In genomic region chr5:35876922-35877321, GRCh38 we compare ENCODE assay signal across 12 cellular contexts. TPM values are rescaled to one million over a fixed set of nuclear protein-coding genes. Genes with fewer than 3 reads are reported as not detected.
DNase-seq lines count a peak whose midpoint lies in the region; ATAC-seq and TF ChIP-seq lines count a peak whose summit lies in the region.
"Had no signal": no experiment of that assay in that cellular context is flagged by ENCODE, and none has a peak within 500 bp of the region (broad histone marks: within the 10 kb centered on the region; RNA-seq: fewer than 3 reads in every experiment).

No MANE protein-coding gene starts in this region.

- no peaks in the 10 kb centered on the region for H3F3A ChIP-seq in smooth muscle cell (ENCODE audit: low read depth)

- no peak overlapping the region for H3K4me2 ChIP-seq in smooth muscle cell

- peak overlapping the region; percentile 28 for H3K27ac ChIP-seq in smooth muscle cell (ENCODE audit: low read depth)

- no peak overlapping the region for H3K4me3 ChIP-seq in smooth muscle cell

- TF ChIP-seq CTCF in smooth muscle cell (IDR thresholded peaks at IDR 0.05; ENCODE audit: borderline replicate concordance, insufficient read depth, poor library complexity, severe bottlenecking): no peak

- no peaks in the 10 kb centered on the region for H3K27me3 Mint-ChIP-seq in T-helper 1 cell treated with Interleukin-12 subunit alpha and Interleukin-12 subunit beta and Interleukin-4 antibody, amounts not matched to agents 30 μg/mL and 1 μg/mL, for 36 hours (ENCODE audit: low read depth)
- H3K27me3 Mint-ChIP-seq in effector memory CD8-positive, alpha-beta T cell: no peaks in the 10 kb centered on the region

- no peak overlapping the region for H2AFZ ChIP-seq in smooth muscle cell (ENCODE audit: low read depth)

- H3K9me3 ChIP-seq in smooth muscle cell (replicated peaks; ENCODE audit: low read depth): no peaks in the 10 kb centered on the region

- no peak overlapping the region for H3K9ac ChIP-seq in smooth muscle cell (ENCODE audit: low read depth)

- H3K79me2 ChIP-seq in smooth muscle cell (ENCODE audit: low read depth): no peaks in the 10 kb centered on the region

- no peaks in the 10 kb centered on the region for H3K4me1 ChIP-seq in smooth muscle cell (ENCODE audit: low read depth)

- no peaks in the 10 kb centered on the region for H3K9me3 Mint-ChIP-seq in T-helper 1 cell treated with Interleukin-12 subunit alpha and Interleukin-12 subunit beta and Interleukin-4 antibody, amounts not matched to agents 30 μg/mL and 1 μg/mL, for 36 hours
- no peaks in the 10 kb centered on the region for H3K9me3 Mint-ChIP-seq in effector memory CD8-positive, alpha-beta T cell
- H3K9me3 Mint-ChIP-seq: nephron progenitor cell had no signal

- H4K20me1 ChIP-seq in smooth muscle cell (ENCODE audit: low read depth): no peaks in the 10 kb centered on the region

- H3K36me3 ChIP-seq in smooth muscle cell (ENCODE audit: low read depth): no peaks in the 10 kb centered on the region

- ATAC-seq in effector memory CD8-positive, alpha-beta T cell (replicated peaks): no peak
- no peak for ATAC-seq in GM21717 (IDR thresholded peaks at IDR 0.05; ENCODE audit: unreplicated experiment)
- ATAC-seq: SK-N-SH treated with all-trans-retinoic acid at 6 μM for 48 hours had no signal

- peak overlapping the region; percentile 71 for H3K27ac Mint-ChIP-seq in T-helper 1 cell treated with Interleukin-12 subunit alpha and Interleukin-12 subunit beta and Interleukin-4 antibody, amounts not matched to agents 30 μg/mL and 1 μg/mL, for 36 hours
- peak overlapping the region; percentile 52 to 77 for H3K27ac Mint-ChIP-seq in effector memory CD8-positive, alpha-beta T cell
- H3K27ac Mint-ChIP-seq: nephron progenitor cell had no signal

- no peak overlapping the region for H3K4me3 Mint-ChIP-seq in T-helper 1 cell treated with Interleukin-12 subunit alpha and Interleukin-12 subunit beta and Interleukin-4 antibody, amounts not matched to agents 30 μg/mL and 1 μg/mL, for 36 hours
- peak overlapping the region in 1 of 2 donors; percentile 5 for H3K4me3 Mint-ChIP-seq in effector memory CD8-positive, alpha-beta T cell
- H3K4me3 Mint-ChIP-seq: nephron progenitor cell had no signal

- no peak for DNase-seq in T-helper 1 cell
- DNase-seq in OCI-M1 (lab: John Stamatoyannopoulos, UW): peak; percentile 85
- DNase-seq in effector memory CD8-positive, alpha-beta T cell: no peak
- no peak for DNase-seq in smooth muscle cell (lab: John Stamatoyannopoulos, UW; ENCODE audit: unreplicated experiment)
- DNase-seq in NCI-H146 treated with DMSO at 0.1 percent for 48 hours (lab: John Stamatoyannopoulos, UW; ENCODE audit: unreplicated experiment): no peak
- DNase-seq in central memory CD4-positive, alpha-beta T cell: no peak
- DNase-seq: nephron progenitor cell; stimulated activated CD4-positive, alpha-beta T cell treated with anti-CD3 and anti-CD28 coated beads, Interleukin-2, amount 100 ng/mL, for 24 hours had no signal

- H3K36me3 Mint-ChIP-seq in T-helper 1 cell treated with Interleukin-12 subunit alpha and Interleukin-12 subunit beta and Interleukin-4 antibody, amounts not matched to agents 30 μg/mL and 1 μg/mL, for 36 hours (ENCODE audit: low read depth): peaks cover 75% of the 10 kb centered on the region
- peaks cover 77% of the 10 kb centered on the region for H3K36me3 Mint-ChIP-seq in effector memory CD8-positive, alpha-beta T cell (ENCODE audit: insufficient read depth)

- no peaks in the 10 kb centered on the region for H3K27me3 ChIP-seq in smooth muscle cell (ENCODE audit: low read depth)

- WGBS in smooth muscle cell (ENCODE audit: low lambda C conversion rate): 72% methylated on average over 3 of the region's 3 CpGs

- peaks cover 60% of the 10 kb centered on the region for H3K4me1 Mint-ChIP-seq in T-helper 1 cell treated with Interleukin-12 subunit alpha and Interleukin-12 subunit beta and Interleukin-4 antibody, amounts not matched to agents 30 μg/mL and 1 μg/mL, for 36 hours (ENCODE audit: low read depth)
- peaks cover 28 to 35% of the 10 kb centered on the region in 2 donors for H3K4me1 Mint-ChIP-seq in effector memory CD8-positive, alpha-beta T cell (ENCODE audit: low read depth in 2 of 2)
- H3K4me1 Mint-ChIP-seq: nephron progenitor cell had no signal

RNA-seq across cellular contexts. Expression of gene IL7R, which starts 20.2 kb away (rescaled TPM):
- 15.9 and 16.6 TPM in 2 replicates for total RNA-seq in smooth muscle cell
- 4.4 and 11.5 TPM in 2 replicates for polyA plus RNA-seq in smooth muscle cell
- total RNA-seq: NCI-H460 had no signal
